9 cellular contexts compared by ENCODE assay signal in genomic region chr4:71231073-71231752, GRCh38.
A peak's percentile ranks its signal among the peaks of the same experiment; 100 is the strongest.
DNase-seq lines count a peak whose midpoint lies in the region; ATAC-seq, FAIRE-seq and TF ChIP-seq lines count a peak whose summit lies in the region.
"Had no signal": no experiment of that assay in that cellular context is flagged by ENCODE, and none has a peak within 500 bp of the region (broad histone marks: within the 10 kb centered on the region; RNA-seq: fewer than 3 reads in every experiment).

No MANE protein-coding gene starts in this region.

- H4K20me1 ChIP-seq in GM12878 (ENCODE audit: control insufficient read depth, insufficient read depth) = no peaks in the 10 kb centered on the region

- FAIRE-seq in GM12878 (lab: Jason Lieb, UNC) (no peak), kidney (lab: Jason Lieb, UNC) (no peak)

- no peak for TF ChIP-seq RAD21 in GM12878 (IDR thresholded peaks at IDR 0.05; ENCODE audit: insufficient read depth, low read depth, low read length)

- CTCF ChIA-PET in GM12878 (lab: Yijun Ruan, JAX) = interaction anchor here (0.9 to 4.1 kb wide), 15 partner anchors 9 to 1073 kb away, joined by 3 to 34 read pairs (median 9); no protein-coding TSS in a partner anchor

- H3K27me3 ChIP-seq in GM12878 (replicated peaks in 1 of 2; ENCODE audit: control insufficient read depth in 2 of 2, insufficient read depth in 2 of 2, low read length in 1 of 2) = peaks cover 0 to 2% of the 10 kb centered on the region in 2 experiments; a peak in 2 of 4 replicates
- H3K27me3 ChIP-seq in skeletal muscle satellite cell (ENCODE audit: control insufficient read depth, insufficient read depth, low read length) = peaks cover 9% of the 10 kb centered on the region
- H3K27me3 ChIP-seq in WERI-Rb-1 (ENCODE audit: insufficient read depth, low read depth, severe bottlenecking) = no peaks in the 10 kb centered on the region

- H3K27ac Mint-ChIP-seq in HFFc6 = peak overlapping the region; percentile 80

- peak overlapping the region; percentile 69 for H3K4me3 Mint-ChIP-seq in HFFc6
- H3K4me3 Mint-ChIP-seq: central memory CD8-positive, alpha-beta T cell had no signal

- no peaks in the 10 kb centered on the region for H3K36me3 ChIP-seq in GM12878 (ENCODE audit: control insufficient read depth in 2 of 2, insufficient read depth in 2 of 2, low read length in 1 of 2)
- H3K36me3 ChIP-seq in kidney (ENCODE audit: control insufficient read depth in 1 of 2, insufficient read depth in 2 of 2, low read length in 2 of 2) = no peaks in the 10 kb centered on the region
- H3K36me3 ChIP-seq in skeletal muscle satellite cell (ENCODE audit: insufficient read depth, low read length) = no peaks in the 10 kb centered on the region
- no peaks in the 10 kb centered on the region for H3K36me3 ChIP-seq in WERI-Rb-1

- no TSS peak for BruUV-seq in GM12878 (replicated peaks; lab: Mats Ljungman, UMichigan)

- no peaks in the 10 kb centered on the region for H3K9me3 Mint-ChIP-seq in HFFc6
- H3K9me3 Mint-ChIP-seq: central memory CD8-positive, alpha-beta T cell had no signal

- TF ChIP-seq POLR2A in GM12878 (IDR thresholded peaks at IDR 0.05; ENCODE audit: low read depth, low read length) = no peak

- peaks cover 72% of the 10 kb centered on the region for H3K4me1 Mint-ChIP-seq in HFFc6 (ENCODE audit: low read depth)
- H3K4me1 Mint-ChIP-seq: central memory CD8-positive, alpha-beta T cell had no signal

- no peaks in the 10 kb centered on the region for H3K36me3 Mint-ChIP-seq in HFFc6 (ENCODE audit: low read depth)

- H3K4me2 ChIP-seq in GM12878 (ENCODE audit: control insufficient read depth, insufficient read depth) (no peak overlapping the region), skeletal muscle satellite cell (ENCODE audit: low read length) (peak overlapping the region; percentile 67)

- no peaks in the 10 kb centered on the region for H3K27me3 Mint-ChIP-seq in HFFc6 (ENCODE audit: insufficient read depth)
- H3K27me3 Mint-ChIP-seq: central memory CD8-positive, alpha-beta T cell had no signal

- no peaks in the 10 kb centered on the region for H3K9me3 ChIP-seq in GM12878 (replicated peaks; ENCODE audit: control insufficient read depth, insufficient read depth, low read length)
- H3K9me3 ChIP-seq in kidney (ENCODE audit: control insufficient read depth in 1 of 2, low read length in 2 of 2) = no peaks in the 10 kb centered on the region
- H3K9me3 ChIP-seq in skeletal muscle satellite cell (replicated peaks; ENCODE audit: low read length) = no peaks in the 10 kb centered on the region
- no peaks in the 10 kb centered on the region for H3K9me3 ChIP-seq in WERI-Rb-1 (ENCODE audit: severe bottlenecking)

- H3K27ac ChIP-seq in GM12878 (ENCODE audit: control insufficient read depth, insufficient read depth) (no peak overlapping the region), kidney (ENCODE audit: low read depth in 2 of 2, low read length in 2 of 2) (peak overlapping the region; percentile 51 to 75), WERI-Rb-1 (no peak overlapping the region)

- DNase-seq in HFFc6 (peak; percentile 64), GM12878 (ENCODE audit: low read depth, low spot score) (no peak), kidney (peak; percentile 92), WERI-Rb-1 (no peak), NCI-H526 (lab: John Stamatoyannopoulos, UW) (no peak)

- H3K4me3 ChIP-seq in GM12878 (no peak overlapping the region), kidney (ENCODE audit: low read length in 2 of 2) (peak overlapping the region in 1 of 2 donors; percentile 2), skeletal muscle satellite cell (ENCODE audit: low read length) (no peak overlapping the region), WERI-Rb-1 (ENCODE audit: low read depth, low read length) (no peak overlapping the region)

- no peak overlapping the region for H2AFZ ChIP-seq in GM12878 (ENCODE audit: control insufficient read depth, low read depth, low read length)

- RAD21 ChIA-PET in GM12878 (lab: Charles Lee; ENCODE audit: unreplicated experiment) = interaction anchor here (0.7 to 1.4 kb wide), 5 partner anchors 21 to 37 kb away, joined by 3 to 7 read pairs (median 5); no protein-coding TSS in a partner anchor

- POLR2A ChIA-PET in GM12878 (lab: Charles Lee) = no interaction called here

- TF ChIP-seq CTCF in HFFc6 (IDR thresholded peaks at IDR 0.05) (no peak), GM12878 (IDR thresholded peaks at IDR 0.05 in 2 of 3, conservative IDR thresholded peaks at IDR 0.05 in 1 of 3; ENCODE audit: control insufficient read depth in 2 of 3, extremely low read depth in 1 of 3, insufficient read depth in 1 of 3, low read depth in 3 of 3, low read length in 3 of 3) (no peak), kidney (IDR thresholded peaks at IDR 0.05; ENCODE audit: borderline replicate concordance, extremely low read depth, insufficient read depth) (no peak), WERI-Rb-1 (IDR thresholded peaks at IDR 0.05; ENCODE audit: low read depth, low read length) (no peak)

- SMC1A ChIA-PET in GM12878 (lab: Charles Lee; ENCODE audit: uncharacterized antibody, unreplicated experiment) = interaction anchor here (0.7 to 3.6 kb wide), 7 partner anchors 13 to 320 kb away, joined by 3 to 20 read pairs (median 6); no protein-coding TSS in a partner anchor

- in situ Hi-C loops in GM12878 (cut with MboI) = no loop called here

- ATAC-seq in GM12878 (peak; percentile 14), GM19395 (IDR thresholded peaks at IDR 0.05; ENCODE audit: unreplicated experiment) (no peak), GM18868 (IDR thresholded peaks at IDR 0.05; ENCODE audit: unreplicated experiment) (no peak)

- no peaks in the 10 kb centered on the region for H3K79me2 ChIP-seq in GM12878 (ENCODE audit: control insufficient read depth, insufficient read depth, low read length)

- H3K4me1 ChIP-seq in GM12878 (ENCODE audit: control insufficient read depth, insufficient read depth, low read length) = no peaks in the 10 kb centered on the region
- peaks cover 6 to 14% of the 10 kb centered on the region in 2 donors for H3K4me1 ChIP-seq in kidney (ENCODE audit: control insufficient read depth in 1 of 2, insufficient read depth in 1 of 2, low read depth in 1 of 2, low read length in 2 of 2)
- H3K4me1 ChIP-seq in skeletal muscle satellite cell (ENCODE audit: control insufficient read depth, insufficient read depth, low read length) = peaks cover 24% of the 10 kb centered on the region

- H3K9ac ChIP-seq in GM12878 (ENCODE audit: control insufficient read depth, insufficient read depth, low read length) (no peak overlapping the region), kidney (ENCODE audit: low read length in 2 of 2) (peak overlapping the region in 1 of 2 donors; percentile 35), skeletal muscle satellite cell (ENCODE audit: low read depth, low read length) (peak overlapping the region; percentile 37)

- 54% methylated on average over 13 of the region's 13 CpGs for WGBS in GM12878 (ENCODE audit: insufficient coverage, insufficient replicate concordance, low lambda C conversion rate, missing lambda C conversion rate)

- intact Hi-C loops in GM12878 (cut with micrococcal nuclease; ENCODE audit: unreplicated experiment) (no loop called here), kidney (cut with DNase I) (no loop called here)

- TF ChIP-seq EP300 in GM12878 (IDR thresholded peaks at IDR 0.05; ENCODE audit: borderline replicate concordance in 1 of 2, control insufficient read depth in 1 of 2, low read depth in 2 of 2, low read length in 2 of 2) = no peak

TF ChIP-seq in GM12878, 131 proteins besides CTCF, POLR2A, EP300 and RAD21:
- 0 out of 4 replicates have a peak, but pooled peaks of 1 of the 2 experiments have one; percentile 8 for TF ChIP-seq BHLHE40 (IDR thresholded peaks at IDR 0.05; ENCODE audit: borderline replicate concordance in 1 of 2, low read depth in 2 of 2, low read length in 1 of 2)
- no peak for TF ChIP-seq FOXM1 (IDR thresholded peaks at IDR 0.05; ENCODE audit: low read depth, low read length)

Comparison
In these comparisons a context has a peak if more than half of its experiments do, and no peak if none do; other contexts are left out.
1. DNase-seq: peak in HFFc6 (single experiment) and kidney (single experiment); none in GM12878 (single experiment), WERI-Rb-1 (single experiment) and NCI-H526 (0 of 2).
2. H3K27ac ChIP-seq: peak in kidney (2 of 2); none in GM12878 (single experiment) and WERI-Rb-1 (single experiment).